ENCODE assay signal across 1 cellular context in the genomic region with DNA sequence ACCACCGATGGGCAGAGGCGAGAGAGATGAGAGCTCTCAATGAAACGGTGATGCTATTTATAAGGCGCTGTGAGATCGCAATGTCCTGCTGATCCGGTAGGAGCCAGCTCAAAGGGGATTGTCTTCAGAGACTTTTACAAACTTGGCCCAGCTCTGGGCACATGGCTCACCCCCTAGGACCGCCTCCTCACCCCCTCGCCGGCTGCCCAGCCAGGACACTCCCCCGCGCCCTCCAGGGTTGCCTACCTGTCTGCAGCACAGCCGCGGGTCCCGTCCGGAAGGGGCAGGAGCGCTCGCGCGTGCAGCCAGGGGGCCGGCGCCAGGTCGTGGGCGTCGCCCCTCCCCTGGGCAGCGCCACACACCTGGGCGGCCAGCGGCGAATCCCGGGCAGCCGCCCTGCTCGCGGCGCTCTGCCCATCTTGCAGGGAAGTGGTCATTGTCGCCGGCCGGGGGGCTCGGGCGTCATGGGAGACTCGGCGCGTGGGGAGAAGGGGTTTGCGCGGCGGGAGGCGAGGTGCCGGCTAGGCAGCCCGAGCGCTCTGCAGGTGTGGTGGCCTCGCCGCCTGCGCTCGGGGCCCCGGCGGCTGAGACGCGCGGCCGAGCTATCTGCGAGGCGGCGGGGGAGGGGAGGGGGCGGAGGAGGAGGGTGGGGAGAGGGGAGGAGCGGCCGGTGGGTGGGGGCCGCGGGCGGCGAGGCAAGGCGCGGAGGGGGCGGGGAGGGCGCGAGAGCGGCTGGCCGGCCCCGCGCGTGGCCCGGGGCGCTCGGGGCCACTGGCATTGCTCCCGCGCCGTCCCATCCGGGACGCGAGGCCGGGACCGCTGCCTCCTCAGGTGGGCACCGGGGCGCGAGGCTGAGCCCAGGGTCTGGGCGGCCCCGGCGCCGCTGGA.
A peak's percentile ranks its signal among the peaks of the same experiment; 100 is the strongest.
TF ChIP-seq lines count a peak whose summit lies in the region.

Gene GRB14, minus strand, starts transcription at position 610 of the 888 bp plus-strand sequence. Its CDS starts 173 bp downstream, at position 437.

TF ChIP-seq in HepG2, 621 proteins besides CTCF, POLR2A, EP300 and RAD21 (continued from another document and continues in another):
- 0 out of 2 replicates have a peak, but pooled peaks have one; percentile 69 for TF ChIP-seq NR1H2 (CRISPR knock-in tag; IDR thresholded peaks at IDR 0.05; ENCODE audit: borderline replicate concordance, low read depth)
- 0 out of 2 replicates have a peak, but pooled peaks have one; percentile 19 for TF ChIP-seq ZNF552 (CRISPR knock-in tag; IDR thresholded peaks at IDR 0.05; ENCODE audit: borderline replicate concordance)
- TF ChIP-seq ZFX (CRISPR knock-in tag; IDR thresholded peaks at IDR 0.05; ENCODE audit: low read depth): peak; percentile 57
- TF ChIP-seq ZNF253 (CRISPR knock-in tag; IDR thresholded peaks at IDR 0.05; ENCODE audit: borderline replicate concordance): peak; percentile 56; the same call in 1 of the 2 replicates
- TF ChIP-seq ZBTB34 (CRISPR knock-in tag; IDR thresholded peaks at IDR 0.05): peak; percentile 72; the same call in 1 of the 2 replicates
- peak; percentile 81 for TF ChIP-seq IRF9 (CRISPR knock-in tag; IDR thresholded peaks at IDR 0.05; ENCODE audit: borderline replicate concordance)
- 0 out of 2 replicates have a peak, but pooled peaks have one; percentile 76 for TF ChIP-seq ZNF235 (CRISPR knock-in tag; IDR thresholded peaks at IDR 0.05; ENCODE audit: borderline replicate concordance)
- TF ChIP-seq CENPBD1 (CRISPR knock-in tag; IDR thresholded peaks at IDR 0.05; ENCODE audit: borderline replicate concordance, low read depth): no peak
- TF ChIP-seq EEA1 (CRISPR knock-in tag; IDR thresholded peaks at IDR 0.05; ENCODE audit: borderline replicate concordance): no peak
- TF ChIP-seq ZBTB10 (CRISPR knock-in tag; IDR thresholded peaks at IDR 0.05; ENCODE audit: borderline replicate concordance): no peak
- no peak for TF ChIP-seq ZNF33A (CRISPR knock-in tag; IDR thresholded peaks at IDR 0.05; ENCODE audit: borderline replicate concordance)
- 0 out of 2 replicates have a peak, but pooled peaks have one; percentile 36 for TF ChIP-seq SIN3A (IDR thresholded peaks at IDR 0.05; ENCODE audit: borderline replicate concordance, low read depth, low read length)
- TF ChIP-seq ETS1 (CRISPR knock-in tag; IDR thresholded peaks at IDR 0.05): no peak
- 0 out of 2 replicates have a peak, but pooled peaks have one; percentile 58 for TF ChIP-seq ZNF354B (CRISPR knock-in tag; IDR thresholded peaks at IDR 0.05)
- no peak for TF ChIP-seq ZFP90 (CRISPR knock-in tag; IDR thresholded peaks at IDR 0.05; ENCODE audit: borderline replicate concordance)
- 0 out of 2 replicates have a peak, but pooled peaks have one; percentile 11 for TF ChIP-seq TGIF2 (CRISPR knock-in tag; IDR thresholded peaks at IDR 0.05)
- TF ChIP-seq SNRNP70 (IDR thresholded peaks at IDR 0.05; ENCODE audit: low read depth, low read length): no peak
- TF ChIP-seq ZNF232 (CRISPR knock-in tag; IDR thresholded peaks at IDR 0.05; ENCODE audit: borderline replicate concordance): no peak
- no peak; the same call in 1 of the 2 replicates for TF ChIP-seq ZNF713 (CRISPR knock-in tag; IDR thresholded peaks at IDR 0.05)
- no peak for TF ChIP-seq ZSCAN31 (CRISPR knock-in tag; IDR thresholded peaks at IDR 0.05; ENCODE audit: low read depth)
- TF ChIP-seq ZBTB38 (CRISPR knock-in tag; IDR thresholded peaks at IDR 0.05): no peak
- no peak for TF ChIP-seq MAZ (IDR thresholded peaks at IDR 0.05; ENCODE audit: borderline replicate concordance, low read depth, low read length)
- no peak; the same call in 1 of the 2 replicates for TF ChIP-seq MAZ (CRISPR knock-in tag; IDR thresholded peaks at IDR 0.05; ENCODE audit: low read depth)
- no peak for TF ChIP-seq ATAD3A (CRISPR knock-in tag; IDR thresholded peaks at IDR 0.05)
- TF ChIP-seq, protein P1, sequence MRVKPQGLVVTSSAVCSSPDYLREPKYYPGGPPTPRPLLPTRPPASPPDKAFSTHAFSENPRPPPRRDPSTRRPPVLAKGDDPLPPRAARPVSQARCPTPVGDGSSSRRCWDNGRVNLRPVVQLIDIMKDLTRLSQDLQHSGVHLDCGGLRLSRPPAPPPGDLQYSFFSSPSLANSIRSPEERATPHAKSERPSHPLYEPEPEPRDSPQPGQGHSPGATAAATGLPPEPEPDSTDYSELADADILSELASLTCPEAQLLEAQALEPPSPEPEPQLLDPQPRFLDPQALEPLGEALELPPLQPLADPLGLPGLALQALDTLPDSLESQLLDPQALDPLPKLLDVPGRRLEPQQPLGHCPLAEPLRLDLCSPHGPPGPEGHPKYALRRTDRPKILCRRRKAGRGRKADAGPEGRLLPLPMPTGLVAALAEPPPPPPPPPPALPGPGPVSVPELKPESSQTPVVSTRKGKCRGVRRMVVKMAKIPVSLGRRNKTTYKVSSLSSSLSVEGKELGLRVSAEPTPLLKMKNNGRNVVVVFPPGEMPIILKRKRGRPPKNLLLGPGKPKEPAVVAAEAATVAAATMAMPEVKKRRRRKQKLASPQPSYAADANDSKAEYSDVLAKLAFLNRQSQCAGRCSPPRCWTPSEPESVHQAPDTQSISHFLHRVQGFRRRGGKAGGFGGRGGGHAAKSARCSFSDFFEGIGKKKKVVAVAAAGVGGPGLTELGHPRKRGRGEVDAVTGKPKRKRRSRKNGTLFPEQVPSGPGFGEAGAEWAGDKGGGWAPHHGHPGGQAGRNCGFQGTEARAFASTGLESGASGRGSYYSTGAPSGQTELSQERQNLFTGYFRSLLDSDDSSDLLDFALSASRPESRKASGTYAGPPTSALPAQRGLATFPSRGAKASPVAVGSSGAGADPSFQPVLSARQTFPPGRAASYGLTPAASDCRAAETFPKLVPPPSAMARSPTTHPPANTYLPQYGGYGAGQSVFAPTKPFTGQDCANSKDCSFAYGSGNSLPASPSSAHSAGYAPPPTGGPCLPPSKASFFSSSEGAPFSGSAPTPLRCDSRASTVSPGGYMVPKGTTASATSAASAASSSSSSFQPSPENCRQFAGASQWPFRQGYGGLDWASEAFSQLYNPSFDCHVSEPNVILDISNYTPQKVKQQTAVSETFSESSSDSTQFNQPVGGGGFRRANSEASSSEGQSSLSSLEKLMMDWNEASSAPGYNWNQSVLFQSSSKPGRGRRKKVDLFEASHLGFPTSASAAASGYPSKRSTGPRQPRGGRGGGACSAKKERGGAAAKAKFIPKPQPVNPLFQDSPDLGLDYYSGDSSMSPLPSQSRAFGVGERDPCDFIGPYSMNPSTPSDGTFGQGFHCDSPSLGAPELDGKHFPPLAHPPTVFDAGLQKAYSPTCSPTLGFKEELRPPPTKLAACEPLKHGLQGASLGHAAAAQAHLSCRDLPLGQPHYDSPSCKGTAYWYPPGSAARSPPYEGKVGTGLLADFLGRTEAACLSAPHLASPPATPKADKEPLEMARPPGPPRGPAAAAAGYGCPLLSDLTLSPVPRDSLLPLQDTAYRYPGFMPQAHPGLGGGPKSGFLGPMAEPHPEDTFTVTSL (CRISPR knock-in tag; IDR thresholded peaks at IDR 0.05; ENCODE audit: borderline replicate concordance): no peak
- no peak for TF ChIP-seq ZBTB1 (CRISPR knock-in tag; IDR thresholded peaks at IDR 0.05; ENCODE audit: borderline replicate concordance)
- no peak for TF ChIP-seq TRIM24 (CRISPR knock-in tag; IDR thresholded peaks at IDR 0.05)
- no peak for TF ChIP-seq ZNF557 (CRISPR knock-in tag; IDR thresholded peaks at IDR 0.05)
- no peak; the same call in 1 of the 2 replicates for TF ChIP-seq REPIN1 (CRISPR knock-in tag; IDR thresholded peaks at IDR 0.05; ENCODE audit: borderline replicate concordance, low read depth)
- TF ChIP-seq, protein P2, sequence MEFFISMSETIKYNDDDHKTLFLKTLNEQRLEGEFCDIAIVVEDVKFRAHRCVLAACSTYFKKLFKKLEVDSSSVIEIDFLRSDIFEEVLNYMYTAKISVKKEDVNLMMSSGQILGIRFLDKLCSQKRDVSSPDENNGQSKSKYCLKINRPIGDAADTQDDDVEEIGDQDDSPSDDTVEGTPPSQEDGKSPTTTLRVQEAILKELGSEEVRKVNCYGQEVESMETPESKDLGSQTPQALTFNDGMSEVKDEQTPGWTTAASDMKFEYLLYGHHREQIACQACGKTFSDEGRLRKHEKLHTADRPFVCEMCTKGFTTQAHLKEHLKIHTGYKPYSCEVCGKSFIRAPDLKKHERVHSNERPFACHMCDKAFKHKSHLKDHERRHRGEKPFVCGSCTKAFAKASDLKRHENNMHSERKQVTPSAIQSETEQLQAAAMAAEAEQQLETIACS (CRISPR knock-in tag; IDR thresholded peaks at IDR 0.05): no peak
- no peak for TF ChIP-seq FOXK1 (CRISPR knock-in tag; IDR thresholded peaks at IDR 0.05; ENCODE audit: borderline replicate concordance, low read depth)
- no peak for TF ChIP-seq ZNF660 (CRISPR knock-in tag; IDR thresholded peaks at IDR 0.05; ENCODE audit: borderline replicate concordance, low read depth)
- no peak for TF ChIP-seq HOXD1 (CRISPR knock-in tag; IDR thresholded peaks at IDR 0.05)
- no peak for TF ChIP-seq NFE2 (CRISPR knock-in tag; IDR thresholded peaks at IDR 0.05)
- peak; percentile 27 for TF ChIP-seq YY1 (IDR thresholded peaks at IDR 0.05; ENCODE audit: insufficient read depth, insufficient replicate concordance, low read depth, low read length)
- no peak for TF ChIP-seq ATF6 (CRISPR knock-in tag; conservative IDR thresholded peaks at IDR 0.05)
- no peak for TF ChIP-seq ZNF777 (CRISPR knock-in tag; IDR thresholded peaks at IDR 0.05)
- no peak for TF ChIP-seq JARID2 (CRISPR knock-in tag; IDR thresholded peaks at IDR 0.05; ENCODE audit: insufficient replicate concordance)
- TF ChIP-seq NCOA5 (CRISPR knock-in tag; IDR thresholded peaks at IDR 0.05): no peak
- TF ChIP-seq ZSCAN21 (CRISPR knock-in tag; IDR thresholded peaks at IDR 0.05; ENCODE audit: borderline replicate concordance): peak; percentile 68; the same call in 1 of the 2 replicates
- no peak for TF ChIP-seq ZNF691 (CRISPR knock-in tag; IDR thresholded peaks at IDR 0.05; ENCODE audit: borderline replicate concordance, low read depth)
- peak; percentile 22; the same call in 1 of the 2 replicates for TF ChIP-seq HES4 (CRISPR knock-in tag; IDR thresholded peaks at IDR 0.05; ENCODE audit: borderline replicate concordance)
